ENCODE assay signal across 8 cellular contexts in genomic region chr3:140922634-140923033, GRCh38. TPM values are rescaled to one million over a fixed set of nuclear protein-coding genes. Genes with fewer than 3 reads are reported as not detected.
DNase-seq lines count a peak whose midpoint lies in the region; ATAC-seq and TF ChIP-seq lines count a peak whose summit lies in the region.

No MANE protein-coding gene starts in this region.

- H3K9me3 ChIP-seq in left ventricle myocardium inferior (replicated peaks): peaks cover 7% of the 10 kb centered on the region
- no peaks in the 10 kb centered on the region for H3K9me3 ChIP-seq in OCI-LY3 (ENCODE audit: insufficient read depth, low read length)

- intact Hi-C loops in left ventricle myocardium inferior (cut with micrococcal nuclease): no loop called here
- intact Hi-C loops in left ventricle myocardium superior (cut with micrococcal nuclease): loop anchor here (10.0 kb wide), 1 partner anchor 52 kb away; no protein-coding TSS in a partner anchor

- H3K27ac ChIP-seq in left ventricle myocardium inferior (replicated peaks): peak overlapping the region; percentile 39
- no peak overlapping the region for H3K27ac ChIP-seq in OCI-LY3 (ENCODE audit: low read length)

- H3K27me3 Mint-ChIP-seq in type B pancreatic cell: no peaks in the 10 kb centered on the region

- H3K4me1 ChIP-seq in left ventricle myocardium inferior (peaks cover 23% of the 10 kb centered on the region), OCI-LY3 (ENCODE audit: low read length) (no peaks in the 10 kb centered on the region)

- H3K27me3 ChIP-seq in left ventricle myocardium inferior (ENCODE audit: low read depth) (no peaks in the 10 kb centered on the region), OCI-LY3 (ENCODE audit: low read depth, low read length) (peaks cover 5% of the 10 kb centered on the region; the same call in 1 of the 2 replicates)

- H3K4me2 ChIP-seq in OCI-LY3 (ENCODE audit: low read length): no peak overlapping the region

- no peaks in the 10 kb centered on the region for H3K79me2 ChIP-seq in OCI-LY3 (ENCODE audit: low read length)

- DNase-seq in left ventricle myocardium inferior (no peak), left ventricle myocardium superior (no peak), fibroblast of peridontal ligament (ENCODE audit: extremely low read depth) (peak; percentile 57), type B pancreatic cell (ENCODE audit: extremely low spot score, unreplicated experiment) (no peak), GM19238 (ENCODE audit: insufficient read length, low spot score) (no peak)
- DNase-seq in stimulated activated CD4-positive, alpha-beta T cell treated with anti-CD3 and anti-CD28 coated beads, Interleukin-4, amount 100 ng/mL, for 1 hour: no peak

- H3K4me3 Mint-ChIP-seq in type B pancreatic cell: no peak overlapping the region

- peaks cover 4% of the 10 kb centered on the region for H3K4me1 Mint-ChIP-seq in type B pancreatic cell (ENCODE audit: unreplicated experiment)

- H3K36me3 ChIP-seq in left ventricle myocardium inferior (no peaks in the 10 kb centered on the region), OCI-LY3 (replicated peaks; ENCODE audit: low read depth, low read length) (no peaks in the 10 kb centered on the region)

- no peaks in the 10 kb centered on the region for H4K20me1 ChIP-seq in OCI-LY3 (ENCODE audit: insufficient read depth, low read length)

- H3K9me3 Mint-ChIP-seq in type B pancreatic cell: no peaks in the 10 kb centered on the region

- no peak overlapping the region for H3K9ac ChIP-seq in OCI-LY3 (ENCODE audit: low read length)

- H3K4me3 ChIP-seq in left ventricle myocardium inferior: no peak overlapping the region
- no peak overlapping the region for H3K4me3 ChIP-seq in OCI-LY3 (ENCODE audit: low read length)

- no peaks in the 10 kb centered on the region for H3K36me3 Mint-ChIP-seq in type B pancreatic cell

- no peak overlapping the region for H3K27ac Mint-ChIP-seq in type B pancreatic cell

- ATAC-seq in left ventricle myocardium superior (no peak), HG02973 (IDR thresholded peaks at IDR 0.05; ENCODE audit: unreplicated experiment) (no peak)

- no peak overlapping the region for H2AFZ ChIP-seq in OCI-LY3 (ENCODE audit: low read depth, low read length)

- TF ChIP-seq CTCF in left ventricle myocardium inferior (IDR thresholded peaks at IDR 0.05; ENCODE audit: borderline replicate concordance) (peak; percentile 51), OCI-LY3 (IDR thresholded peaks at IDR 0.05; ENCODE audit: low read depth, low read length) (peak; percentile 47), type B pancreatic cell (conservative IDR thresholded peaks at IDR 0.05) (peak; percentile 61)

RNA-seq across cellular contexts. Expression of gene SLC25A36, which starts 19.0 kb away (rescaled TPM):
- 67.7 TPM for total RNA-seq in left ventricle myocardium inferior
- total RNA-seq in left ventricle myocardium superior: 86.2 TPM
- 84.4 and 98.4 TPM in 2 replicates for total RNA-seq in type B pancreatic cell (ENCODE audit: low replicate concordance)
